Comparison of ENCODE assay signal across 4 cellular contexts in the genomic region with DNA sequence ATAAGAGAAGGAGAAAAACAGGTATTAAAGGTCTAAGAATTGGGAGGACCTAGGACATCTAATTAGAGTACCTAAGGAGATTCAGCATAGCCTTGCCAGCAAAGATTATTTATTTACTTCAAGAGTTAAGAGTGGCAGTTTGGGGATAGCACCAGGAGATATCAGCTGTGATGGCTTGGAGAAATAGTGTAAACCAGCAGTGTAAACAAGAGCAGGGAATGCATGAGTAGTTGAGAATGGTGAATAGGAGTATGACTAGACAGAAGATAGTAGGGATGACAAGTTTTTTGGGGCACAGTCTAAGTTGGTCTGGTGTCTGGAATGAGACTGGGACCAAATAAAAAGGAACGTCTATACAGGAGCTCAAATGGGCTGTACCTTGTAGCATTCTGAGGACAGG. TPM values are rescaled to one million over a fixed set of nuclear protein-coding genes. Genes with fewer than 3 reads are reported as not detected.
"Had no signal": no experiment of that assay in that cellular context is flagged by ENCODE, and none has a peak within 500 bp of the region (broad histone marks: within the 10 kb centered on the region; RNA-seq: fewer than 3 reads in every experiment).

No MANE protein-coding gene starts in this region.

RNA-seq across cellular contexts. Expression of a gene that starts 36.9 kb away (rescaled TPM):
- total RNA-seq: LHCN-M2, M059J, MCF 10A, NCI-H460 had no signal
